ENCODE assay signal across 31 cellular contexts in the genomic region with DNA sequence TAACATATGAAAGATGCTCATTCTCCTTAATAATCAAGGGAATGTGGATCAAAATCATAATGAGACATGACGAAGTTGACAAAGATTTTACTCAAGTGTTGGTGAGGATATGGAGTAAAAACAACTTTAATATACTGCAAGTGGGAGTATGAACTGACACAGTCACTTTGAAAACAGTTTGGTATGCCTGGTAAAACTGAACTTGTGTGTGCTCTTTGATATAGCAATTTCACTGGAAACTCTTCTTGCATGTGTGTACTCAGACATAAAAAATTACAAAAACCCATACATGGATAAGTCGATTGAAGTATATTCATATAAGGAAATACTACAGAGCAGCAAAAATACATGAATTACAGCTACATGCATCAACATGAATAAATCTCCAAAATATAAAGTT.
"Had no signal": no experiment of that assay in that cellular context is flagged by ENCODE, and none has a peak within 500 bp of the region (broad histone marks: within the 10 kb centered on the region; RNA-seq: fewer than 3 reads in every experiment).

No MANE protein-coding gene starts in this region.

- H3K4me1 ChIP-seq: neural progenitor cell, parathyroid adenoma, psoas muscle, right lobe of liver, suprapubic skin, testis, upper lobe of right lung, vagina had no signal

- H3K36me3 Mint-ChIP-seq: natural killer cell; neural progenitor cell; stimulated activated memory B cell treated with anti-CD40 and anti-IgM and Interleukin-4, amounts not matched to agents 10 μg/mL and 1 μg/mL and 100 μg/mL, for 72 hours; type B pancreatic cell had no signal

- H3K27me3 ChIP-seq: neural progenitor cell, ovary, right lobe of liver, sigmoid colon, spleen, suprapubic skin, testis, tibial artery, transverse colon, upper lobe of right lung, vagina had no signal

- H3K36me3 ChIP-seq: neural progenitor cell, ovary, right lobe of liver, sigmoid colon, spleen, suprapubic skin, tibial artery, transverse colon, upper lobe of right lung, vagina had no signal

- H3K4me3 Mint-ChIP-seq: natural killer cell; nephron; neural progenitor cell; stimulated activated memory B cell treated with anti-CD40 and anti-IgM and Interleukin-4, amounts not matched to agents 10 μg/mL and 1 μg/mL and 100 μg/mL, for 72 hours; stimulated activated naive CD8-positive, alpha-beta T cell treated with anti-CD3 and anti-CD28 coated beads, Interleukin-15, amount 100 ng/mL, for 72 hours; type B pancreatic cell had no signal

- H3K4me2 ChIP-seq: neural progenitor cell had no signal

- H3K27ac ChIP-seq: neural progenitor cell, ovary, parathyroid adenoma, psoas muscle, right lobe of liver, sigmoid colon, spleen, suprapubic skin, testis, tibial artery, transverse colon, upper lobe of right lung, vagina had no signal

- H3K9ac ChIP-seq: neural progenitor cell, parathyroid adenoma had no signal

- H3K27me3 Mint-ChIP-seq: progenitor cell of endocrine pancreas; stimulated activated memory B cell treated with anti-CD40 and anti-IgM and Interleukin-4, amounts not matched to agents 10 μg/mL and 1 μg/mL and 100 μg/mL, for 72 hours; stimulated activated naive CD8-positive, alpha-beta T cell treated with anti-CD3 and anti-CD28 coated beads, Interleukin-15, amount 100 ng/mL, for 72 hours; type B pancreatic cell had no signal

- H2AFZ ChIP-seq: neural progenitor cell, parathyroid adenoma had no signal

- H3K9me3 ChIP-seq: ovary, psoas muscle, right lobe of liver, sigmoid colon, spleen, suprapubic skin, testis, tibial artery, transverse colon, upper lobe of right lung, vagina had no signal

- H3K27ac Mint-ChIP-seq: natural killer cell; nephron; neural progenitor cell; progenitor cell of endocrine pancreas; stimulated activated memory B cell treated with anti-CD40 and anti-IgM and Interleukin-4, amounts not matched to agents 10 μg/mL and 1 μg/mL and 100 μg/mL, for 72 hours; stimulated activated naive CD8-positive, alpha-beta T cell treated with anti-CD3 and anti-CD28 coated beads, Interleukin-15, amount 100 ng/mL, for 72 hours; type B pancreatic cell had no signal

- H3K4me1 Mint-ChIP-seq: natural killer cell; nephron; neural progenitor cell; stimulated activated naive CD8-positive, alpha-beta T cell treated with anti-CD3 and anti-CD28 coated beads, Interleukin-15, amount 100 ng/mL, for 72 hours had no signal

- H3K9me3 Mint-ChIP-seq: natural killer cell; neural progenitor cell; stimulated activated memory B cell treated with anti-CD40 and anti-IgM and Interleukin-4, amounts not matched to agents 10 μg/mL and 1 μg/mL and 100 μg/mL, for 72 hours; stimulated activated naive CD8-positive, alpha-beta T cell treated with anti-CD3 and anti-CD28 coated beads, Interleukin-15, amount 100 ng/mL, for 72 hours; type B pancreatic cell had no signal

- H3K79me2 ChIP-seq: parathyroid adenoma had no signal

- DNase-seq: natural killer cell; occipital lobe; ovary; posterior cingulate gyrus; psoas muscle; right cardiac atrium; right lobe of liver; sigmoid colon; small intestine; spleen; stimulated activated CD4-positive, alpha-beta T cell treated with anti-CD3 and anti-CD28 coated beads, Interleukin-12 subunit alpha, Interleukin-12 subunit beta, amount 100 ng/mL, for 4 hours; stimulated activated CD4-positive, alpha-beta T cell treated with anti-CD3 and anti-CD28 coated beads, Interleukin-1b, Interleukin-23, amount 100 ng/mL, for 48 hours; stimulated activated CD4-positive, alpha-beta T cell treated with anti-CD3 and anti-CD28 coated beads, Interleukin-4, amount 100 ng/mL, for 1 hour; stimulated activated CD4-positive, alpha-beta T cell treated with anti-CD3 and anti-CD28 coated beads, Interleukin-4, amount 100 ng/mL, for 4 hours; stimulated activated CD8-positive, alpha-beta memory T cell treated with anti-CD3 and anti-CD28 coated beads, Interleukin-4, amount 100 ng/mL, for 48 hours; stimulated activated naive CD4-positive, alpha-beta T cell; stimulated activated naive CD8-positive, alpha-beta T cell treated with anti-CD3 and anti-CD28 coated beads, Interleukin-15, amount 100 ng/mL, for 72 hours; stimulated activated naive CD8-positive, alpha-beta T cell treated with anti-CD3 and anti-CD28 coated beads, Interleukin-15, Interleukin-2, amounts not matched to agents 100 U/mL and 50 U/mL, for 24 hours; substantia nigra; testis; tibial artery; transverse colon; upper lobe of right lung had no signal

- ATAC-seq: natural killer cell; psoas muscle; right cardiac atrium; right lobe of liver; stimulated activated memory B cell treated with anti-CD40 and anti-IgM and Interleukin-4, amounts not matched to agents 10 μg/mL and 1 μg/mL and 100 μg/mL, for 72 hours; stimulated activated naive CD8-positive, alpha-beta T cell treated with anti-CD3 and anti-CD28 coated beads, Interleukin-15, amount 100 ng/mL, for 72 hours; stimulated activated naive CD8-positive, alpha-beta T cell treated with anti-CD3 and anti-CD28 coated beads, Interleukin-15, Interleukin-2, amounts not matched to agents 100 U/mL and 50 U/mL, for 24 hours; upper lobe of right lung had no signal

- H3K4me3 ChIP-seq: neural progenitor cell, ovary, psoas muscle, right lobe of liver, sigmoid colon, spleen, suprapubic skin, testis, tibial artery, transverse colon, upper lobe of right lung, vagina had no signal
